Comparison of ENCODE assay signal across 3 cellular contexts in the genomic region with DNA sequence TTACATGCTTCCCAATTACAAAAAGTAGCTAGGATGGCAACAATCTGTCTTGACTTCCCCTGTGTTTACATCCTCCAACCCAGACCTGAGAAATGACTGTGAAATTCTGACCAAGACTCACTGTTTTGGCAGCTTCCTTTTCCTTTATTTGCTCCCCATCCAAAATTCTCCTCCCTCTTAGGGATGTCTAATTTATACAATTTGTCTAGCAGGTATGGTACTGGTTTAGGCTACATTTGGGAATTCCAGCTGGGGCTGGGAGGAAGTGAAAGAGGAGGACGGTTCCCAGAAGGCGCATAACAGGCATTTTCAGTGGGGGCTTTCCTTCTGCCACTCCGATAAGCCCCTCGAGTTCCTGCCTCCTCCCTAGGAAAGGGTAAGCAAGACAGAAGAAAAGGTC.
TF ChIP-seq lines count a peak whose summit lies in the region.

No MANE protein-coding gene starts in this region.

TF ChIP-seq in IMR-90, 13 proteins besides CTCF, POLR2A, EP300 and RAD21:
- TF ChIP-seq, protein P1, sequence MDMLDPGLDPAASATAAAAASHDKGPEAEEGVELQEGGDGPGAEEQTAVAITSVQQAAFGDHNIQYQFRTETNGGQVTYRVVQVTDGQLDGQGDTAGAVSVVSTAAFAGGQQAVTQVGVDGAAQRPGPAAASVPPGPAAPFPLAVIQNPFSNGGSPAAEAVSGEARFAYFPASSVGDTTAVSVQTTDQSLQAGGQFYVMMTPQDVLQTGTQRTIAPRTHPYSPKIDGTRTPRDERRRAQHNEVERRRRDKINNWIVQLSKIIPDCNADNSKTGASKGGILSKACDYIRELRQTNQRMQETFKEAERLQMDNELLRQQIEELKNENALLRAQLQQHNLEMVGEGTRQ (IDR thresholded peaks at IDR 0.05; ENCODE audit: low read depth, low read length): no peak
- TF ChIP-seq MAFK (IDR thresholded peaks at IDR 0.05; ENCODE audit: low read depth, low read length): no peak
- TF ChIP-seq FOS (IDR thresholded peaks at IDR 0.05; ENCODE audit: low read depth, low read length): no peak

TF ChIP-seq in H1, 55 proteins besides CTCF, POLR2A, EP300 and RAD21:
- TF ChIP-seq, protein P2, sequence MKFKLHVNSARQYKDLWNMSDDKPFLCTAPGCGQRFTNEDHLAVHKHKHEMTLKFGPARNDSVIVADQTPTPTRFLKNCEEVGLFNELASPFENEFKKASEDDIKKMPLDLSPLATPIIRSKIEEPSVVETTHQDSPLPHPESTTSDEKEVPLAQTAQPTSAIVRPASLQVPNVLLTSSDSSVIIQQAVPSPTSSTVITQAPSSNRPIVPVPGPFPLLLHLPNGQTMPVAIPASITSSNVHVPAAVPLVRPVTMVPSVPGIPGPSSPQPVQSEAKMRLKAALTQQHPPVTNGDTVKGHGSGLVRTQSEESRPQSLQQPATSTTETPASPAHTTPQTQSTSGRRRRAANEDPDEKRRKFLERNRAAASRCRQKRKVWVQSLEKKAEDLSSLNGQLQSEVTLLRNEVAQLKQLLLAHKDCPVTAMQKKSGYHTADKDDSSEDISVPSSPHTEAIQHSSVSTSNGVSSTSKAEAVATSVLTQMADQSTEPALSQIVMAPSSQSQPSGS (IDR thresholded peaks at IDR 0.05; ENCODE audit: low read length): no peak
- TF ChIP-seq CEBPB (IDR thresholded peaks at IDR 0.05; ENCODE audit: low read depth, low read length): no peak
- no peak for TF ChIP-seq CHD2 (IDR thresholded peaks at IDR 0.05; ENCODE audit: low read length)
- TF ChIP-seq EGR1 (IDR thresholded peaks at IDR 0.05; ENCODE audit: borderline replicate concordance, low read depth, low read length): no peak
- no peak for TF ChIP-seq CREB1 (IDR thresholded peaks at IDR 0.05)
TF ChIP-seq in H1: peak in this region for 0.

TF ChIP-seq in neural cell, 6 proteins besides CTCF, POLR2A, EP300 and RAD21:
- no peak for TF ChIP-seq TAF1 (IDR thresholded peaks at IDR 0.05; ENCODE audit: low read depth)
- TF ChIP-seq, protein P3, sequence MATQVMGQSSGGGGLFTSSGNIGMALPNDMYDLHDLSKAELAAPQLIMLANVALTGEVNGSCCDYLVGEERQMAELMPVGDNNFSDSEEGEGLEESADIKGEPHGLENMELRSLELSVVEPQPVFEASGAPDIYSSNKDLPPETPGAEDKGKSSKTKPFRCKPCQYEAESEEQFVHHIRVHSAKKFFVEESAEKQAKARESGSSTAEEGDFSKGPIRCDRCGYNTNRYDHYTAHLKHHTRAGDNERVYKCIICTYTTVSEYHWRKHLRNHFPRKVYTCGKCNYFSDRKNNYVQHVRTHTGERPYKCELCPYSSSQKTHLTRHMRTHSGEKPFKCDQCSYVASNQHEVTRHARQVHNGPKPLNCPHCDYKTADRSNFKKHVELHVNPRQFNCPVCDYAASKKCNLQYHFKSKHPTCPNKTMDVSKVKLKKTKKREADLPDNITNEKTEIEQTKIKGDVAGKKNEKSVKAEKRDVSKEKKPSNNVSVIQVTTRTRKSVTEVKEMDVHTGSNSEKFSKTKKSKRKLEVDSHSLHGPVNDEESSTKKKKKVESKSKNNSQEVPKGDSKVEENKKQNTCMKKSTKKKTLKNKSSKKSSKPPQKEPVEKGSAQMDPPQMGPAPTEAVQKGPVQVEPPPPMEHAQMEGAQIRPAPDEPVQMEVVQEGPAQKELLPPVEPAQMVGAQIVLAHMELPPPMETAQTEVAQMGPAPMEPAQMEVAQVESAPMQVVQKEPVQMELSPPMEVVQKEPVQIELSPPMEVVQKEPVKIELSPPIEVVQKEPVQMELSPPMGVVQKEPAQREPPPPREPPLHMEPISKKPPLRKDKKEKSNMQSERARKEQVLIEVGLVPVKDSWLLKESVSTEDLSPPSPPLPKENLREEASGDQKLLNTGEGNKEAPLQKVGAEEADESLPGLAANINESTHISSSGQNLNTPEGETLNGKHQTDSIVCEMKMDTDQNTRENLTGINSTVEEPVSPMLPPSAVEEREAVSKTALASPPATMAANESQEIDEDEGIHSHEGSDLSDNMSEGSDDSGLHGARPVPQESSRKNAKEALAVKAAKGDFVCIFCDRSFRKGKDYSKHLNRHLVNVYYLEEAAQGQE (IDR thresholded peaks at IDR 0.05; ENCODE audit: borderline replicate concordance): no peak
- TF ChIP-seq MXI1 (conservative IDR thresholded peaks at IDR 0.05; ENCODE audit: poor library complexity, severe bottlenecking): no peak
- no peak for TF ChIP-seq POLR2AphosphoS5 (IDR thresholded peaks at IDR 0.05)
- no peak for TF ChIP-seq SMC3 (conservative IDR thresholded peaks at IDR 0.05; ENCODE audit: poor library complexity)
- TF ChIP-seq EZH2 (IDR thresholded peaks at IDR 0.05; ENCODE audit: borderline replicate concordance, insufficient read depth, low read length, poor library complexity, severe bottlenecking): no peak
